In the genomic region with DNA sequence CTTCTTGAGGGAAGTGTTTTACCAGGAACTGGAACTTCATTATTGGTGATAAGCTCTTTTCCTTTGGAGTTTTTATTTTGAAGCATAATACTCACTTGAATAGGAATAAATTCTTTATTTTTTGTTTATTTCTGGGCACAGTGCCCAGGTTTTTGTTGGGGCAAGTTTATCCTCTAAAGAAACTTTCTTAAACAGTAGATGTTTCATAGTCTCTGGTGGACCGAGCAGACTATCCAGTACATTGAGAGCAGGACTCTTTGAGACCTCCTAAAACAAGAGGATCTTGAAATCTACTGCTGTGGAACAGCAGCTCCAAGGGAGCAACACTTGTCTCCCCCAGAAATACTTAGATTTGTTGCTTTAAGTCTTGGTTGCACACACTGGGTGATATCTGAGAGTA, we compare ENCODE assay signal across 24 cellular contexts.
"Had no signal": no experiment of that assay in that cellular context is flagged by ENCODE, and none has a peak within 500 bp of the region (broad histone marks: within the 10 kb centered on the region; RNA-seq: fewer than 3 reads in every experiment).

No MANE protein-coding gene starts in this region.

- DNase-seq: activated CD4-positive, alpha-beta T cell treated with anti-CD3 and anti-CD28 coated beads for 4 hours; activated CD4-positive, alpha-beta T cell treated with anti-CD3 and anti-CD28 coated beads, Interleukin-2, amount 50 U/mL, for 48 hours; activated CD4-positive, CD25-positive, alpha-beta regulatory T cell; activated effector memory CD4-positive, alpha-beta T cell treated with Interleukin-2 at 50 U/mL for 16 hours; activated naive CD4-positive, alpha-beta T cell treated with anti-CD3 and anti-CD28 coated beads for 36 hours; activated naive CD8-positive, alpha-beta T cell treated with anti-CD3 and anti-CD28 coated beads, Interleukin-2, amount 10 ng/mL, durations not matched to agents 7 days and 5 days; activated T-cell treated with anti-CD3 and anti-CD28 coated beads, Interleukin-2, amount 50 U/mL, for 72 hours; amygdala; dermis blood vessel endothelial cell; effector CD8-positive, alpha-beta T cell; foreskin melanocyte; immature natural killer cell; right lobe of liver; small intestine; stimulated activated CD4-positive, alpha-beta T cell treated with anti-CD3 and anti-CD28 coated beads, Interleukin-15, amount 100 ng/mL, for 24 hours; T1000; transverse colon had no signal

- H3K4me1 Mint-ChIP-seq: activated naive CD8-positive, alpha-beta T cell treated with anti-CD3 and anti-CD28 coated beads, Interleukin-2, amount 10 ng/mL, durations not matched to agents 7 days and 5 days; immature natural killer cell; memory B cell; nephron; stimulated activated memory B cell treated with anti-CD40 and anti-IgM and Interleukin-4, amounts not matched to agents 10 μg/mL and 1 μg/mL and 100 μg/mL, for 72 hours had no signal

- H3K9me3 ChIP-seq: right lobe of liver, transverse colon had no signal

- H3K27me3 Mint-ChIP-seq: activated naive CD8-positive, alpha-beta T cell treated with anti-CD3 and anti-CD28 coated beads, Interleukin-2, amount 10 ng/mL, durations not matched to agents 7 days and 5 days; memory B cell; stimulated activated memory B cell treated with anti-CD40 and anti-IgM and Interleukin-4, amounts not matched to agents 10 μg/mL and 1 μg/mL and 100 μg/mL, for 72 hours had no signal

- H3K4me3 ChIP-seq: hepatocyte, right lobe of liver, transverse colon had no signal

- H3K4me1 ChIP-seq: parathyroid adenoma, right lobe of liver had no signal

- H3K36me3 Mint-ChIP-seq: immature natural killer cell; memory B cell; stimulated activated memory B cell treated with anti-CD40 and anti-IgM and Interleukin-4, amounts not matched to agents 10 μg/mL and 1 μg/mL and 100 μg/mL, for 72 hours had no signal

- H3K27me3 ChIP-seq: hepatocyte, right lobe of liver, transverse colon had no signal

- H3K4me3 Mint-ChIP-seq: activated naive CD4-positive, alpha-beta T cell treated with anti-CD3 and anti-CD28 coated beads for 36 hours; activated naive CD8-positive, alpha-beta T cell treated with anti-CD3 and anti-CD28 coated beads, Interleukin-2, amount 10 ng/mL, durations not matched to agents 7 days and 5 days; activated T-cell treated with anti-CD3 and anti-CD28 coated beads, Interleukin-2, amount 50 U/mL, for 72 hours; immature natural killer cell; memory B cell; nephron; stimulated activated memory B cell treated with anti-CD40 and anti-IgM and Interleukin-4, amounts not matched to agents 10 μg/mL and 1 μg/mL and 100 μg/mL, for 72 hours; T-helper 1 cell treated with Interleukin-12 subunit alpha and Interleukin-12 subunit beta and Interleukin-4 antibody, amounts not matched to agents 30 μg/mL and 1 μg/mL, for 36 hours had no signal

- ATAC-seq: activated T-cell treated with anti-CD3 and anti-CD28 coated beads, Interleukin-2, amount 50 U/mL, for 72 hours; esophagus mucosa; stimulated activated memory B cell treated with anti-CD40 and anti-IgM and Interleukin-4, amounts not matched to agents 10 μg/mL and 1 μg/mL and 100 μg/mL, for 72 hours had no signal

- H3K27ac ChIP-seq: hepatocyte, parathyroid adenoma, right lobe of liver had no signal

- H3K27ac Mint-ChIP-seq: activated naive CD4-positive, alpha-beta T cell treated with anti-CD3 and anti-CD28 coated beads for 36 hours; activated naive CD8-positive, alpha-beta T cell treated with anti-CD3 and anti-CD28 coated beads, Interleukin-2, amount 10 ng/mL, durations not matched to agents 7 days and 5 days; activated T-cell treated with anti-CD3 and anti-CD28 coated beads, Interleukin-2, amount 50 U/mL, for 72 hours; immature natural killer cell; memory B cell; nephron; stimulated activated memory B cell treated with anti-CD40 and anti-IgM and Interleukin-4, amounts not matched to agents 10 μg/mL and 1 μg/mL and 100 μg/mL, for 72 hours; T-helper 1 cell treated with Interleukin-12 subunit alpha and Interleukin-12 subunit beta and Interleukin-4 antibody, amounts not matched to agents 30 μg/mL and 1 μg/mL, for 36 hours had no signal

- H3K36me3 ChIP-seq: right lobe of liver, transverse colon had no signal
